Comparison of ENCODE assay signal across 16 cellular contexts in the genomic region with DNA sequence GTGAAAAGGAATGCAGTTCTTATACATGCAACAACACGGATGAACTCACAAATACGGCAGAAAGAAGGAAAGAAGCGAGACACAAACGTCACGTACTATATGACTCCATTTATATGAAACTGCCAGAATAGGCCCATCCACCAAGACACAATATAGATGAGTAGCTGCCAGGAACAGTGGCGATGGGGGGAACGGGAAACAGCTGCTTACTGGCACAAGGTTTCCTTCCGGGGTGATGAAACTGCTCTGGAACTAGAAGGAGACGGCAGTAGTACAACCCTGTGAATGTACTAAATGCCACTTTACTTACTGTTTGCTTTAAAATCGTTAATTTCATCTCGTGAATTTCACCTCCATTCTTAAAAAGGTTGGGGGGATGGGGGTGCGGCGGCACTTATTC. TPM values are rescaled to one million over a fixed set of nuclear protein-coding genes. Genes with fewer than 3 reads are reported as not detected.
DNase-seq lines count a peak whose midpoint lies in the region; ATAC-seq and TF ChIP-seq lines count a peak whose summit lies in the region.
"Had no signal": no experiment of that assay in that cellular context is flagged by ENCODE, and none has a peak within 500 bp of the region (broad histone marks: within the 10 kb centered on the region; RNA-seq: fewer than 3 reads in every experiment).

No MANE protein-coding gene starts in this region.

- in situ Hi-C loops in IMR-90 (cut with MboI; ENCODE audit: low sequenced_read_pairs), result no loop called here

- no peak overlapping the region for H3K56ac ChIP-seq in IMR-90 (ENCODE audit: extremely low read depth, insufficient read depth, low read length)

- H3K4me1 Mint-ChIP-seq in chondrocyte (ENCODE audit: low read depth) (peaks cover 51% of the 10 kb centered on the region), neural progenitor cell (peaks cover 9% of the 10 kb centered on the region)
- peaks cover 24% of the 10 kb centered on the region for H3K4me1 Mint-ChIP-seq in activated CD4-positive, alpha-beta T cell treated with anti-CD3 and anti-CD28 coated beads, Interleukin-2, amount 10 ng/mL, durations not matched to agents 24 days and 14 days

- no peak overlapping the region for H2BK120ac ChIP-seq in IMR-90 (ENCODE audit: low read depth, low read length)

- peaks cover 100% of the 10 kb centered on the region for H4K20me1 ChIP-seq in BLaER1
- H4K20me1 ChIP-seq in IMR-90 (ENCODE audit: insufficient read depth, low read length), result peaks cover 74% of the 10 kb centered on the region
- peaks cover 33% of the 10 kb centered on the region for H4K20me1 ChIP-seq in neural progenitor cell (ENCODE audit: low read depth)

- H3K27me3 ChIP-seq in BLaER1 (no peaks in the 10 kb centered on the region), IMR-90 (ENCODE audit: control insufficient read depth, insufficient read depth, low read length) (no peaks in the 10 kb centered on the region), neural progenitor cell (no peaks in the 10 kb centered on the region)
- H3K27me3 ChIP-seq in effector memory CD4-positive, alpha-beta T cell (replicated peaks; ENCODE audit: control insufficient read depth, insufficient read depth, low read length, poor library complexity, severe bottlenecking), result no peaks in the 10 kb centered on the region

- H3K9me1 ChIP-seq in IMR-90 (ENCODE audit: insufficient read depth, low read length), result peaks cover 13% of the 10 kb centered on the region

- BruUV-seq in IMR-90 (replicated peaks; lab: Mats Ljungman, UMichigan), result no TSS peak

- H3K36me3 Mint-ChIP-seq in chondrocyte (ENCODE audit: low read depth), result peaks cover 8% of the 10 kb centered on the region
- peaks cover 73% of the 10 kb centered on the region for H3K36me3 Mint-ChIP-seq in neural progenitor cell
- H3K36me3 Mint-ChIP-seq in activated CD4-positive, alpha-beta T cell treated with anti-CD3 and anti-CD28 coated beads, Interleukin-2, amount 10 ng/mL, durations not matched to agents 24 days and 14 days (ENCODE audit: low read depth), result peaks cover 33% of the 10 kb centered on the region

- H3K27ac ChIP-seq in BLaER1 (peak overlapping the region; percentile 45), IMR-90 (ENCODE audit: insufficient read depth, low read length) (no peak overlapping the region), neural progenitor cell (no peak overlapping the region)
- no peak overlapping the region for H3K27ac ChIP-seq in effector memory CD4-positive, alpha-beta T cell (ENCODE audit: insufficient read depth, low read length, poor library complexity, severe bottlenecking)
- H3K27ac ChIP-seq: C4-2B had no signal

- H3K4me3 Mint-ChIP-seq in chondrocyte (ENCODE audit: unreplicated experiment) (no peak overlapping the region), neural progenitor cell (no peak overlapping the region)
- no peak overlapping the region for H3K4me3 Mint-ChIP-seq in activated CD4-positive, alpha-beta T cell treated with anti-CD3 and anti-CD28 coated beads, Interleukin-2, amount 10 ng/mL, durations not matched to agents 24 days and 14 days

- H3K27ac Mint-ChIP-seq in chondrocyte (ENCODE audit: unreplicated experiment) (no peak overlapping the region), neural progenitor cell (peak overlapping the region; percentile 17)
- H3K27ac Mint-ChIP-seq in activated CD4-positive, alpha-beta T cell treated with anti-CD3 and anti-CD28 coated beads, Interleukin-2, amount 10 ng/mL, durations not matched to agents 24 days and 14 days, result no peak overlapping the region

- CTCF ChIA-PET in IMR-90 (lab: Yijun Ruan, JAX), result no interaction called here

- H3K4me2 ChIP-seq in BLaER1, result peak overlapping the region; percentile 90
- H3K4me2 ChIP-seq in IMR-90 (ENCODE audit: low read depth, low read length), result no peak overlapping the region
- H3K4me2 ChIP-seq in neural progenitor cell, result no peak overlapping the region

- H2BK20ac ChIP-seq in IMR-90 (ENCODE audit: low read depth, low read length), result peak overlapping the region; percentile 17; the same call in 1 of the 2 replicates

- H3K79me1 ChIP-seq in IMR-90 (ENCODE audit: low read depth in 1 of 2, low read length in 2 of 2), result peaks cover 41 to 83% of the 10 kb centered on the region in 2 experiments

- no peak overlapping the region; the same call in 1 of the 2 replicates for H3K14ac ChIP-seq in IMR-90 (replicated peaks; ENCODE audit: low read depth, low read length)

- H4K8ac ChIP-seq in IMR-90 (ENCODE audit: low read depth in 2 of 2, low read length in 2 of 2), result 0 out of 4 replicates have a peak overlapping the region, but pooled peaks of 1 of the 2 experiments have one; percentile 18

- H2AK5ac ChIP-seq in IMR-90 (ENCODE audit: low read depth, low read length), result peak overlapping the region; percentile 52; the same call in 1 of the 2 replicates

- peak overlapping the region; percentile 13; the same call in 1 of the 2 replicates for H3K4ac ChIP-seq in IMR-90 (ENCODE audit: low read depth, low read length)

- no peak overlapping the region for H3K23ac ChIP-seq in IMR-90 (ENCODE audit: low read depth, low read length)

- DNase-seq in IMR-90, result no peak
- DNase-seq in chondrocyte (ENCODE audit: low spot score), result peak; percentile 9
- no peak for DNase-seq in neural progenitor cell (ENCODE audit: low spot score)
- DNase-seq in effector memory CD4-positive, alpha-beta T cell, result no peak
- DNase-seq in head of caudate nucleus, result no peak
- no peak for DNase-seq in activated naive CD4-positive, alpha-beta T cell treated with anti-CD3 and anti-CD28 coated beads, Interleukin-2, amount 50 U/mL, for 16 hours
- DNase-seq in activated CD4-positive, alpha-beta T cell treated with anti-CD3 and anti-CD28 coated beads, Interleukin-2, amount 10 ng/mL, durations not matched to agents 24 days and 14 days, result no peak
- DNase-seq: DMS 273 treated with DMSO at 0.1 percent for 48 hours, GDM1, NCI-H1417, NCI-H2029, NCI-H2171 treated with DMSO at 0.1 percent for 48 hours, NCI-H748 treated with DMSO at 0.1 percent for 48 hours, PC-3 had no signal

- no peak overlapping the region for H3K18ac ChIP-seq in IMR-90 (ENCODE audit: low read depth, low read length)

- no peak for TF ChIP-seq POLR2A in IMR-90 (IDR thresholded peaks at IDR 0.05; ENCODE audit: low read depth, low read length)

- H3K36me3 ChIP-seq in BLaER1 (peaks cover 60% of the 10 kb centered on the region), IMR-90 (ENCODE audit: control insufficient read depth, insufficient read depth, low read length) (peaks cover 18% of the 10 kb centered on the region), neural progenitor cell (peaks cover 5% of the 10 kb centered on the region)
- H3K36me3 ChIP-seq in effector memory CD4-positive, alpha-beta T cell (ENCODE audit: control insufficient read depth, insufficient read depth, low read length), result no peaks in the 10 kb centered on the region

- H2BK15ac ChIP-seq in IMR-90 (ENCODE audit: low read depth, low read length), result no peak overlapping the region; the same call in 2 of the 3 replicates

- no peak for ATAC-seq in IMR-90 (ENCODE audit: low read depth)

- dilution Hi-C loops in IMR-90 (cut with HindIII; ENCODE audit: low sequenced_read_pairs, unreplicated experiment), result no loop called here

- no peak for TF ChIP-seq RAD21 in IMR-90 (IDR thresholded peaks at IDR 0.05; ENCODE audit: low read length)

- no peak overlapping the region for H2BK5ac ChIP-seq in IMR-90 (ENCODE audit: low read depth, low read length, poor library complexity, severe bottlenecking)

- peak overlapping the region; percentile 21; the same call in 1 of the 2 replicates for H3K9ac ChIP-seq in BLaER1
- H3K9ac ChIP-seq in IMR-90 (ENCODE audit: low read depth, low read length), result no peak overlapping the region
- no peak overlapping the region for H3K9ac ChIP-seq in neural progenitor cell

- H3K9me3 Mint-ChIP-seq in chondrocyte (ENCODE audit: low read depth) (no peaks in the 10 kb centered on the region), neural progenitor cell (peaks cover 24% of the 10 kb centered on the region)
- H3K9me3 Mint-ChIP-seq in activated CD4-positive, alpha-beta T cell treated with anti-CD3 and anti-CD28 coated beads, Interleukin-2, amount 10 ng/mL, durations not matched to agents 24 days and 14 days, result no peaks in the 10 kb centered on the region

- H3K4me3 ChIP-seq in BLaER1 (no peak overlapping the region), IMR-90 (ENCODE audit: insufficient read depth, low read depth, low read length) (no peak overlapping the region), neural progenitor cell (no peak overlapping the region)
- no peak overlapping the region for H3K4me3 ChIP-seq in effector memory CD4-positive, alpha-beta T cell (ENCODE audit: insufficient read depth, low read depth, low read length, poor library complexity, severe bottlenecking)

- H4K5ac ChIP-seq in IMR-90 (ENCODE audit: low read depth, low read length), result no peak overlapping the region

- no peak overlapping the region for H2AK9ac ChIP-seq in IMR-90 (replicated peaks; ENCODE audit: low read depth, low read length, poor library complexity)

- H3F3A ChIP-seq in neural progenitor cell (ENCODE audit: low read depth), result no peaks in the 10 kb centered on the region

- H3K4me1 ChIP-seq in BLaER1 (peaks cover 90% of the 10 kb centered on the region), IMR-90 (ENCODE audit: control insufficient read depth, insufficient read depth, low read length) (peaks cover 14% of the 10 kb centered on the region), neural progenitor cell (peaks cover 7% of the 10 kb centered on the region)
- H3K4me1 ChIP-seq in effector memory CD4-positive, alpha-beta T cell (ENCODE audit: control insufficient read depth, insufficient read depth, low read length, poor library complexity, severe bottlenecking), result no peaks in the 10 kb centered on the region

- TF ChIP-seq CTCF in IMR-90 (conservative IDR thresholded peaks at IDR 0.05; ENCODE audit: low read depth, low read length) (no peak), chondrocyte (IDR thresholded peaks at IDR 0.05) (no peak), neural progenitor cell (IDR thresholded peaks at IDR 0.05) (no peak)

- H3K9me3 ChIP-seq in BLaER1, result peaks cover 34% of the 10 kb centered on the region
- H3K9me3 ChIP-seq in IMR-90 (ENCODE audit: control insufficient read depth, insufficient read depth, low read length), result no peaks in the 10 kb centered on the region
- H3K9me3 ChIP-seq in neural progenitor cell (ENCODE audit: low read depth), result no peaks in the 10 kb centered on the region
- no peaks in the 10 kb centered on the region for H3K9me3 ChIP-seq in effector memory CD4-positive, alpha-beta T cell (ENCODE audit: control insufficient read depth, low read length)

- no peak overlapping the region for H4K91ac ChIP-seq in IMR-90 (ENCODE audit: insufficient read depth, low read depth, low read length)

- H3K27me3 Mint-ChIP-seq in chondrocyte (ENCODE audit: low read depth) (no peaks in the 10 kb centered on the region), neural progenitor cell (ENCODE audit: insufficient read depth, low read depth) (no peaks in the 10 kb centered on the region)
- H3K27me3 Mint-ChIP-seq in activated CD4-positive, alpha-beta T cell treated with anti-CD3 and anti-CD28 coated beads, Interleukin-2, amount 10 ng/mL, durations not matched to agents 24 days and 14 days, result no peaks in the 10 kb centered on the region

- WGBS in IMR-90 (ENCODE audit: extremely low coverage in 2 of 2, insufficient read length in 1 of 2), 2 experiments, result no CpG with 5 or more reads among the region's 13 CpGs

- intact Hi-C loops in IMR-90 (cut with micrococcal nuclease), result no loop called here
- intact Hi-C loops in head of caudate nucleus (cut with DNase I), result no loop called here
- intact Hi-C loops in activated CD4-positive, alpha-beta T cell treated with anti-CD3 and anti-CD28 coated beads, Interleukin-2, amount 10 ng/mL, durations not matched to agents 24 days and 14 days (cut with micrococcal nuclease), result no loop called here

- peaks cover 97% of the 10 kb centered on the region for H3K79me2 ChIP-seq in neural progenitor cell (ENCODE audit: low read depth)

- no peak overlapping the region for H2AFZ ChIP-seq in IMR-90 (replicated peaks; ENCODE audit: low read length, poor library complexity)
- H2AFZ ChIP-seq in neural progenitor cell (replicated peaks), result no peak overlapping the region

- POLR2A ChIA-PET in IMR-90 (lab: Charles Lee; ENCODE audit: unreplicated experiment), result no interaction called here

RNA-seq across cellular contexts. Expression of a gene that starts 28.9 kb away (rescaled TPM):
- 1.3 and 1.7 TPM in 2 replicates for total RNA-seq in IMR-90 (2012; rRNA removed)
- 30.6 and 45.4 TPM in 2 replicates for polyA plus RNA-seq in IMR-90 (2012; rRNA removed)
- 19.2 and 30.8 TPM in 2 replicates for polyA plus RNA-seq in IMR-90 (2012; cell fraction: cytosol; rRNA removed)
- 39.7 and 78.9 TPM in 2 replicates for polyA plus RNA-seq in IMR-90 (2012; cell fraction: nucleus; rRNA removed; ENCODE audit: low replicate concordance)
- total RNA-seq in chondrocyte, result 57.7 to 61.2 TPM (median 60.9 TPM) in 3 replicates
- 5.6 and 21.0 TPM in 2 replicates for total RNA-seq in neural progenitor cell (ENCODE audit: low replicate concordance)
- total RNA-seq in activated CD4-positive, alpha-beta T cell treated with anti-CD3 and anti-CD28 coated beads, Interleukin-2, amount 10 ng/mL, durations not matched to agents 24 days and 14 days, result 67.5 and 74.3 TPM in 2 replicates
